Comparison of ENCODE assay signal across 16 cellular contexts in the genomic region with DNA sequence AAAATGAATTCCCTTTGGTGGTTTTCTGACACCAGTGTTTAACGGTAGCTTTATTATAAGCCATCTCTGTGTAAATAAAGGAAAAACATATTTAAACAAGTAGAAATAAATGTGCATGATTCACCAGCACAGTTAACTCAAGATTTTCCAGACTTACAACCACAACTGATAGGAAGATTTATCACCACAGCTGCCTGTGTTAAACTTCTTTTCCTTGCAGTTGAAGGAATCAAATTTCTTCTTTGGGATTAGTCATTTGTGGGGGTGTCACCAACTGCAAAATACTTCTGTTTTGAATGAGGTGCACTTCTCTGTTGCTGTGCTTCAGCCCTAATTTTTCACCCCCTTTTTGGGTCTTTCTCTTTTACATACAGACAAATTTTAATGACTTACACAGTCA.
DNase-seq lines count a peak whose midpoint lies in the region; ATAC-seq and TF ChIP-seq lines count a peak whose summit lies in the region.
"Had no signal": no experiment of that assay in that cellular context is flagged by ENCODE, and none has a peak within 500 bp of the region (broad histone marks: within the 10 kb centered on the region; RNA-seq: fewer than 3 reads in every experiment).

No MANE protein-coding gene starts in this region.

- POLR2A ChIA-PET in RWPE1 (lab: Yijun Ruan, JAX; ENCODE audit: low non-redundant PET), result no interaction called here

- H3K9ac ChIP-seq in fibroblast of lung (ENCODE audit: insufficient read depth, low read length) (no peak overlapping the region), skeletal muscle satellite cell (ENCODE audit: low read depth, low read length) (no peak overlapping the region)

- H3K4me3 ChIP-seq in fibroblast of lung (replicated peaks in 1 of 4; ENCODE audit: control extremely low read depth in 1 of 4, insufficient read depth in 1 of 4, low read depth in 3 of 4, low read length in 4 of 4) (no peak overlapping the region), skeletal muscle satellite cell (ENCODE audit: low read length) (no peak overlapping the region)
- H3K4me3 ChIP-seq: prostate gland, thoracic aorta had no signal

- no peaks in the 10 kb centered on the region for H3K79me2 ChIP-seq in fibroblast of lung (ENCODE audit: control insufficient read depth, insufficient read depth, low read length)

- peaks cover 2% of the 10 kb centered on the region for H4K20me1 ChIP-seq in fibroblast of lung (ENCODE audit: control insufficient read depth, extremely low read depth, insufficient read depth, low read length)

- DNase-seq in HS-5 (ENCODE audit: low read depth) (peak; percentile 16), RWPE1 (ENCODE audit: low spot score) (peak; percentile 1), fibroblast of lung (ENCODE audit: low read depth in 2 of 2) (peak; percentile 19 to 63), left cardiac atrium (no peak), GM03348 (ENCODE audit: low spot score) (no peak)
- DNase-seq: activated CD4-positive, CD25-positive, alpha-beta regulatory T cell; activated CD8-positive, alpha-beta memory T cell treated with anti-CD3 and anti-CD28 coated beads, Interleukin-2, amount 10 ng/mL, durations not matched to agents 7 days and 5 days; activated naive CD4-positive, alpha-beta T cell; CD4-positive, alpha-beta T cell; glutamatergic neuron; NCI-H1436; NCI-H446 treated with DMSO at 0.1 percent for 48 hours had no signal

- H3K9me3 ChIP-seq in fibroblast of lung (ENCODE audit: control insufficient read depth, insufficient read depth, low read depth, low read length) (no peaks in the 10 kb centered on the region), skeletal muscle satellite cell (replicated peaks; ENCODE audit: low read length) (no peaks in the 10 kb centered on the region)
- H3K9me3 ChIP-seq: prostate gland, thoracic aorta had no signal

- ATAC-seq in HG03565 (IDR thresholded peaks at IDR 0.05; ENCODE audit: unreplicated experiment), result no peak
- ATAC-seq in left cardiac atrium, result no peak
- ATAC-seq: activated CD8-positive, alpha-beta memory T cell treated with anti-CD3 and anti-CD28 coated beads, Interleukin-2, amount 10 ng/mL, durations not matched to agents 7 days and 5 days had no signal

- TF ChIP-seq CTCF in RWPE1 (conservative IDR thresholded peaks at IDR 0.05; ENCODE audit: low read depth), result no peak
- TF ChIP-seq CTCF in fibroblast of lung (conservative IDR thresholded peaks at IDR 0.05 in 1 of 2, IDR thresholded peaks at IDR 0.05 in 1 of 2; ENCODE audit: low read depth in 1 of 2, low read length in 2 of 2), result no peak

- CTCF ChIA-PET in RWPE1 (lab: Yijun Ruan, JAX), result interaction anchor here (0.6 kb wide), 1 partner anchor 201 kb away, joined by 10 read pairs; no protein-coding TSS in a partner anchor

- H3K27me3 ChIP-seq in fibroblast of lung (ENCODE audit: control insufficient read depth, insufficient read depth, low read length) (no peaks in the 10 kb centered on the region), skeletal muscle satellite cell (ENCODE audit: control insufficient read depth, insufficient read depth, low read length) (peaks cover 20% of the 10 kb centered on the region)

- H3K4me1 ChIP-seq in fibroblast of lung (ENCODE audit: control insufficient read depth, extremely low read depth, insufficient read depth, low read length), result no peaks in the 10 kb centered on the region
- H3K4me1 ChIP-seq in skeletal muscle satellite cell (ENCODE audit: control insufficient read depth, insufficient read depth, low read length), result no peaks in the 10 kb centered on the region
- H3K4me1 ChIP-seq: prostate gland had no signal

- H2AFZ ChIP-seq in fibroblast of lung (ENCODE audit: low read length), result no peak overlapping the region

- no peak overlapping the region for H3K27ac ChIP-seq in RWPE1
- no peak overlapping the region for H3K27ac ChIP-seq in fibroblast of lung (ENCODE audit: insufficient read depth, low read length)
- H3K27ac ChIP-seq: prostate gland, thoracic aorta had no signal

- H3K36me3 ChIP-seq in fibroblast of lung (ENCODE audit: control insufficient read depth, insufficient read depth, low read length), result no peaks in the 10 kb centered on the region
- H3K36me3 ChIP-seq in skeletal muscle satellite cell (ENCODE audit: insufficient read depth, low read length), result no peaks in the 10 kb centered on the region
- H3K36me3 ChIP-seq: prostate gland, thoracic aorta had no signal

- no peak overlapping the region for H3K4me2 ChIP-seq in fibroblast of lung (ENCODE audit: extremely low read depth, insufficient read depth, low read length)
- H3K4me2 ChIP-seq in skeletal muscle satellite cell (ENCODE audit: low read length), result peak overlapping the region; percentile 3

- intact Hi-C loops in left cardiac atrium (cut with DNase I), result no loop called here

Comparison
In these comparisons a context has a peak if more than half of its experiments do, and no peak if none do; other contexts are left out.
1. DNase-seq: peak in HS-5 (single experiment), RWPE1 (single experiment) and fibroblast of lung (2 of 2); none in left cardiac atrium (single experiment) and GM03348 (single experiment).